ENCODE assay signal across 14 cellular contexts in genomic region chr10:78543026-78543748, GRCh38.
DNase-seq lines count a peak whose midpoint lies in the region; ATAC-seq, FAIRE-seq and TF ChIP-seq lines count a peak whose summit lies in the region.
"Had no signal": no experiment of that assay in that cellular context is flagged by ENCODE, and none has a peak within 500 bp of the region (broad histone marks: within the 10 kb centered on the region; RNA-seq: fewer than 3 reads in every experiment).

No MANE protein-coding gene starts in this region.

- H3K27me3 ChIP-seq in right atrium auricular region (no peaks in the 10 kb centered on the region), pancreas (no peaks in the 10 kb centered on the region), upper lobe of right lung (no peaks in the 10 kb centered on the region), SK-N-SH (ENCODE audit: insufficient read depth) (no peaks in the 10 kb centered on the region)

- H3K79me2 ChIP-seq in SK-N-SH (ENCODE audit: insufficient read depth) = no peaks in the 10 kb centered on the region

- H3K9me3 Mint-ChIP-seq in activated naive CD8-positive, alpha-beta T cell treated with anti-CD3 and anti-CD28 coated beads, Interleukin-2, amount 50 U/mL, for 24 hours = no peaks in the 10 kb centered on the region
- H3K9me3 Mint-ChIP-seq in activated naive CD8-positive, alpha-beta T cell treated with anti-CD3 and anti-CD28 coated beads for 36 hours = peaks cover 1% of the 10 kb centered on the region
- H3K9me3 Mint-ChIP-seq: activated naive CD4-positive, alpha-beta T cell treated with anti-CD3 and anti-CD28 coated beads, Interleukin-2, amount 50 U/mL, for 24 hours had no signal

- CTCF ChIA-PET in SK-N-SH (lab: Yijun Ruan, JAX) = interaction anchor here (1.3 kb wide), 1 partner anchor 17 kb away, joined by 3 read pairs; no protein-coding TSS in a partner anchor

- no peak overlapping the region for H3K4me3 Mint-ChIP-seq in activated naive CD8-positive, alpha-beta T cell treated with anti-CD3 and anti-CD28 coated beads, Interleukin-2, amount 50 U/mL, for 24 hours
- no peak overlapping the region for H3K4me3 Mint-ChIP-seq in activated naive CD8-positive, alpha-beta T cell treated with anti-CD3 and anti-CD28 coated beads for 36 hours
- H3K4me3 Mint-ChIP-seq: activated naive CD4-positive, alpha-beta T cell treated with anti-CD3 and anti-CD28 coated beads, Interleukin-2, amount 50 U/mL, for 24 hours had no signal

- H3K36me3 ChIP-seq in right atrium auricular region (no peaks in the 10 kb centered on the region), pancreas (no peaks in the 10 kb centered on the region), upper lobe of right lung (no peaks in the 10 kb centered on the region), SK-N-SH (replicated peaks in 1 of 2; ENCODE audit: control insufficient read depth in 1 of 2, insufficient read depth in 2 of 2, low read length in 1 of 2) (no peaks in the 10 kb centered on the region)

- FAIRE-seq in pancreas (lab: Jason Lieb, UNC) (no peak), GM19239 (lab: Jason Lieb, UNC) (no peak)

- peaks cover 0 to 23% of the 10 kb centered on the region in 2 donors for H3K4me1 ChIP-seq in right atrium auricular region
- H3K4me1 ChIP-seq in pancreas = no peaks in the 10 kb centered on the region
- peaks cover 33% of the 10 kb centered on the region for H3K4me1 ChIP-seq in upper lobe of right lung
- peaks cover 0 to 26% of the 10 kb centered on the region in 2 experiments; a peak in 1 of 4 replicates for H3K4me1 ChIP-seq in SK-N-SH (ENCODE audit: control insufficient read depth in 1 of 2, insufficient read depth in 2 of 2, low read depth in 1 of 2, low read length in 1 of 2)

- no peak for DNase-seq in activated naive CD8-positive, alpha-beta T cell treated with anti-CD3 and anti-CD28 coated beads, Interleukin-2, amount 50 U/mL, for 24 hours
- no peak for DNase-seq in activated naive CD8-positive, alpha-beta T cell treated with anti-CD3 and anti-CD28 coated beads for 36 hours
- DNase-seq in right atrium auricular region (ENCODE audit: low spot score) (no peak), pancreas (no peak), upper lobe of right lung (no peak), DMS53 treated with DMSO at 0.1 percent for 48 hours (lab: John Stamatoyannopoulos, UW; ENCODE audit: unreplicated experiment) (no peak), GM19239 (ENCODE audit: insufficient read length, low spot score) (no peak), SK-N-SH (no peak)
- DNase-seq: 8988T; activated CD4-positive, CD25-positive, alpha-beta regulatory T cell; activated CD8-positive, alpha-beta memory T cell treated with anti-CD3 and anti-CD28 coated beads, Interleukin-2, amount 50 U/mL, for 4 hours; NCI-H1436 treated with DMSO at 0.1 percent for 48 hours; NCI-H524 treated with DMSO at 0.1 percent for 48 hours had no signal

- no peaks in the 10 kb centered on the region for H3K9me3 ChIP-seq in right atrium auricular region
- H3K9me3 ChIP-seq in pancreas = no peaks in the 10 kb centered on the region
- no peaks in the 10 kb centered on the region for H3K9me3 ChIP-seq in upper lobe of right lung
- no peaks in the 10 kb centered on the region for H3K9me3 ChIP-seq in SK-N-SH

- H3K27ac ChIP-seq in right atrium auricular region = peak overlapping the region; percentile 18 to 75
- H3K27ac ChIP-seq in pancreas = peak overlapping the region in 2 of 4 donors; percentile 15 to 33
- peak overlapping the region; percentile 40 for H3K27ac ChIP-seq in upper lobe of right lung
- no peak overlapping the region for H3K27ac ChIP-seq in SK-N-SH (ENCODE audit: low read depth in 2 of 2, low read length in 1 of 2)

- POLR2A ChIA-PET in SK-N-SH (lab: Yijun Ruan, JAX) = no interaction called here

- H3K9ac ChIP-seq in SK-N-SH = no peak overlapping the region

- no peak for TF ChIP-seq RAD21 in SK-N-SH (IDR thresholded peaks at IDR 0.05; ENCODE audit: low read length)

- 76 to 79% methylated on average over 9 of the region's 9 CpGs for WGBS in pancreas, 2 donors
- 68% methylated on average over 6 of the region's 9 CpGs for WGBS in SK-N-SH (ENCODE audit: low lambda C conversion rate)

- no peaks in the 10 kb centered on the region for H3K9me2 ChIP-seq in SK-N-SH

- no peak overlapping the region for H2AFZ ChIP-seq in SK-N-SH (ENCODE audit: low read depth)

- peak overlapping the region; percentile 46 for H3K27ac Mint-ChIP-seq in activated naive CD8-positive, alpha-beta T cell treated with anti-CD3 and anti-CD28 coated beads, Interleukin-2, amount 50 U/mL, for 24 hours
- H3K27ac Mint-ChIP-seq in activated naive CD8-positive, alpha-beta T cell treated with anti-CD3 and anti-CD28 coated beads for 36 hours = no peak overlapping the region

- H3F3A ChIP-seq in SK-N-SH (replicated peaks; ENCODE audit: insufficient read depth) = no peaks in the 10 kb centered on the region

- H3K27me3 Mint-ChIP-seq in activated naive CD8-positive, alpha-beta T cell treated with anti-CD3 and anti-CD28 coated beads, Interleukin-2, amount 50 U/mL, for 24 hours = peaks cover 8% of the 10 kb centered on the region
- H3K27me3 Mint-ChIP-seq in activated naive CD8-positive, alpha-beta T cell treated with anti-CD3 and anti-CD28 coated beads for 36 hours = peaks cover 9% of the 10 kb centered on the region
- H3K27me3 Mint-ChIP-seq: activated naive CD4-positive, alpha-beta T cell treated with anti-CD3 and anti-CD28 coated beads, Interleukin-2, amount 50 U/mL, for 24 hours had no signal

- TF ChIP-seq EP300 in SK-N-SH (IDR thresholded peaks at IDR 0.05; ENCODE audit: borderline replicate concordance in 1 of 2, low read depth in 1 of 2, low read length in 1 of 2) = no peak

- peaks cover 1% of the 10 kb centered on the region for H3K4me1 Mint-ChIP-seq in activated naive CD8-positive, alpha-beta T cell treated with anti-CD3 and anti-CD28 coated beads, Interleukin-2, amount 50 U/mL, for 24 hours
- H3K4me1 Mint-ChIP-seq in activated naive CD8-positive, alpha-beta T cell treated with anti-CD3 and anti-CD28 coated beads for 36 hours = no peaks in the 10 kb centered on the region

- no peak for ATAC-seq in activated naive CD8-positive, alpha-beta T cell treated with anti-CD3 and anti-CD28 coated beads, Interleukin-2, amount 50 U/mL, for 24 hours
- peak in 3 of 4 donors; percentile 26 to 40 (median 31) for ATAC-seq in pancreas
- no peak for ATAC-seq in upper lobe of right lung

- intact Hi-C loops in pancreas (cut with DNase I) (no loop called here), upper lobe of right lung (cut with DNase I) (no loop called here)

- no peak overlapping the region for H3K4me2 ChIP-seq in SK-N-SH

- H3K4me3 ChIP-seq in right atrium auricular region (no peak overlapping the region), pancreas (no peak overlapping the region), upper lobe of right lung (no peak overlapping the region), SK-N-SH (ENCODE audit: low read depth in 2 of 2, low read length in 1 of 2) (no peak overlapping the region)

- no peaks in the 10 kb centered on the region for H3K36me3 Mint-ChIP-seq in activated naive CD8-positive, alpha-beta T cell treated with anti-CD3 and anti-CD28 coated beads, Interleukin-2, amount 50 U/mL, for 24 hours (ENCODE audit: low read depth)
- peaks cover 2% of the 10 kb centered on the region for H3K36me3 Mint-ChIP-seq in activated naive CD8-positive, alpha-beta T cell treated with anti-CD3 and anti-CD28 coated beads for 36 hours
- H3K36me3 Mint-ChIP-seq: activated naive CD4-positive, alpha-beta T cell treated with anti-CD3 and anti-CD28 coated beads, Interleukin-2, amount 50 U/mL, for 24 hours had no signal

- no peaks in the 10 kb centered on the region for H4K20me1 ChIP-seq in SK-N-SH (ENCODE audit: insufficient read depth)

- TF ChIP-seq CTCF in right atrium auricular region (IDR thresholded peaks at IDR 0.05) = no peak
- no peak for TF ChIP-seq CTCF in pancreas (IDR thresholded peaks at IDR 0.05)
- TF ChIP-seq CTCF in upper lobe of right lung (IDR thresholded peaks at IDR 0.05) = no peak
- no peak for TF ChIP-seq CTCF in SK-N-SH (IDR thresholded peaks at IDR 0.05)

TF ChIP-seq in SK-N-SH, 30 proteins besides CTCF, POLR2A, EP300 and RAD21:
- TF ChIP-seq MEF2A (IDR thresholded peaks at IDR 0.05; ENCODE audit: borderline replicate concordance, low read depth) (no peak), ZBTB33 (IDR thresholded peaks at IDR 0.05; ENCODE audit: borderline replicate concordance, low read depth) (no peak), EZH2phosphoT487 (IDR thresholded peaks at IDR 0.05; ENCODE audit: borderline replicate concordance, low read depth) (no peak)

Comparison
In these comparisons a context has a peak if more than half of its experiments do, and no peak if none do; other contexts are left out.
1. ATAC-seq: peak in pancreas (3 of 4); none in activated naive CD8-positive, alpha-beta T cell treated with anti-CD3 and anti-CD28 coated beads, Interleukin-2, amount 50 U/mL, for 24 hours (single experiment) and upper lobe of right lung (single experiment).
2. H3K27ac ChIP-seq: peak in right atrium auricular region (2 of 2) and upper lobe of right lung (single experiment); none in SK-N-SH (0 of 2).